ENCODE assay signal across 1 cellular context in the genomic region with DNA sequence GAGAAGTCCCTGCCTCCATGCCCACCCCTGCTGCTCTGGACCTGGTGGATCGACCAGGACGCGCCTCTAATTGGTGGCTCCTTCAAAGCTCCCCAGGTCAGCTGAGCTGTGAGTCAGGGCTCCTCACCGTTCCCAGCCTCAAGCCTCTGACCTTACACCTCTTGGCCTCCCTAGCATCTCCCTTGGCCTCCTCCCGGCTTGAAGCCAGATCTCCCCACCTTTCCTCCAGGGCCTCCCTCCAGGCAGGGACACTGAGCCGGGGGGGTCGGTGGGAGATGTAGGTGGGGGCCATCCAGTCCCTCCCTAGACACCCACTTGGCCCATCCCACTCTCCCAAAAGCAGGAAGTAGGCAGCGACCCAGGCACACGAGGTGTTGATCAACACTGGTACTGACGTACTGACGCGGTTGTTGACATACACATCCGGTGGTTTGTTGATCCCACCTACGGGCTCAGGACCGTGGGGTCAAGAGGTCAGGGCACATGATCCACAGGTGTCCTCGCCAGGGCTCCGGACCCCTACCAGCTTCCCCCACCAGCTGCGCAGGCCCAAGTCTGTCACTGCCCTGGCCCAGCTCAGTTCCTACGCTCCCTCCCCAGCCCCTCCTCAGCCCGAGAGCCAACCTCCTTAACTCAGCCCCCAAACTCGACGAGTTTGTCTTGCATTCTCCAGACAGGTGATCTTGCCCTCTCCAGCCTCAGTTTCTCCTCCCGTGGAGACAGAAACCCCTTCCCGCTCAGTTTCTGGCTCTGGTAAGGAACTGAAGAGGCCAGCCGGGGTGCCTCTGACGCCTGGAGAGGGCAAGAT.
TF ChIP-seq lines count a peak whose summit lies in the region.

No MANE protein-coding gene starts in this region.

TF ChIP-seq in endothelial cell of umbilical vein, 7 proteins besides CTCF, POLR2A, EP300 and RAD21:
- TF ChIP-seq EZH2 (IDR thresholded peaks at IDR 0.05; ENCODE audit: borderline replicate concordance, low read depth, low read length, severe bottlenecking) (no peak), POLR2AphosphoS5 (IDR thresholded peaks at IDR 0.05; ENCODE audit: insufficient read depth, low read depth, low read length) (no peak), JUN (IDR thresholded peaks at IDR 0.05; ENCODE audit: borderline replicate concordance, insufficient read depth, insufficient read length, low read depth) (no peak), GATA2 (IDR thresholded peaks at IDR 0.05; ENCODE audit: insufficient read depth, insufficient read length, low read depth, low read length) (no peak), MYC (IDR thresholded peaks at IDR 0.05; ENCODE audit: low read depth, low read length) (no peak), FOS (IDR thresholded peaks at IDR 0.05; ENCODE audit: borderline replicate concordance, insufficient read depth, low read length) (no peak)
- TF ChIP-seq, protein P1, sequence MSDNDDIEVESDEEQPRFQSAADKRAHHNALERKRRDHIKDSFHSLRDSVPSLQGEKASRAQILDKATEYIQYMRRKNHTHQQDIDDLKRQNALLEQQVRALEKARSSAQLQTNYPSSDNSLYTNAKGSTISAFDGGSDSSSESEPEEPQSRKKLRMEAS (IDR thresholded peaks at IDR 0.05; ENCODE audit: insufficient read depth, insufficient read length) = no peak
TF ChIP-seq in endothelial cell of umbilical vein: peak in this region for 0.
